11 cellular contexts compared by ENCODE assay signal in genomic region chr14:106491851-106492250, GRCh38.
A peak's percentile ranks its signal among the peaks of the same experiment; 100 is the strongest.
DNase-seq lines count a peak whose midpoint lies in the region; ATAC-seq and TF ChIP-seq lines count a peak whose summit lies in the region.
"Had no signal": no experiment of that assay in that cellular context is flagged by ENCODE, and none has a peak within 500 bp of the region (broad histone marks: within the 10 kb centered on the region; RNA-seq: fewer than 3 reads in every experiment).

No MANE protein-coding gene starts in this region.

- peaks cover 2% of the 10 kb centered on the region for H3K9me3 Mint-ChIP-seq in activated naive CD4-positive, alpha-beta T cell treated with anti-CD3 and anti-CD28 coated beads, Interleukin-2, amount 10 ng/mL, durations not matched to agents 7 days and 5 days

- H3K36me3 ChIP-seq in transverse colon: no peaks in the 10 kb centered on the region
- H3K36me3 ChIP-seq: stomach had no signal

- no peaks in the 10 kb centered on the region for H3K27me3 ChIP-seq in transverse colon
- H3K27me3 ChIP-seq: stomach had no signal

- CTCF ChIA-PET in activated naive CD4-positive, alpha-beta T cell treated with anti-CD3 and anti-CD28 coated beads, Interleukin-2, amount 10 ng/mL, durations not matched to agents 7 days and 5 days (lab: Charles Lee): interaction anchor here (1.0 to 4.9 kb wide), 6 partner anchors 12 to 75 kb away, joined by 3 to 23 read pairs (median 6); no protein-coding TSS in a partner anchor

- TF ChIP-seq CTCF in LNCAP (IDR thresholded peaks at IDR 0.05) (peak; percentile 66), transverse colon (IDR thresholded peaks at IDR 0.05) (peak in 2 of 5 experiments; percentile 17 to 20)

- no peak for TF ChIP-seq POLR2A in transverse colon (IDR thresholded peaks at IDR 0.05)

- peaks cover 11% of the 10 kb centered on the region for H3K4me1 Mint-ChIP-seq in activated naive CD4-positive, alpha-beta T cell treated with anti-CD3 and anti-CD28 coated beads, Interleukin-2, amount 10 ng/mL, durations not matched to agents 7 days and 5 days

- H3K4me3 Mint-ChIP-seq in activated naive CD4-positive, alpha-beta T cell treated with anti-CD3 and anti-CD28 coated beads, Interleukin-2, amount 10 ng/mL, durations not matched to agents 7 days and 5 days: no peak overlapping the region

- in situ Hi-C loops in transverse colon (cut with MboI; ENCODE audit: low pct_ligation_motif_present in 1 of 4, low pct_unique_long_range_greater_than_20kb in 1 of 4, low sequenced_read_pairs in 3 of 4): no loop called here

- H3K27ac Mint-ChIP-seq in activated naive CD4-positive, alpha-beta T cell treated with anti-CD3 and anti-CD28 coated beads, Interleukin-2, amount 10 ng/mL, durations not matched to agents 7 days and 5 days: no peak overlapping the region

- DNase-seq in stimulated activated CD4-positive, alpha-beta T cell treated with anti-CD3 and anti-CD28 coated beads, Interleukin-15, amount 100 ng/mL, for 24 hours: peak; percentile 56
- DNase-seq in stimulated activated CD4-positive, alpha-beta T cell treated with anti-CD3 and anti-CD28 coated beads, Interleukin-2, amount 100 ng/mL, for 48 hours: no peak
- peak; percentile 44 for DNase-seq in activated naive CD4-positive, alpha-beta T cell treated with anti-CD3 and anti-CD28 coated beads, Interleukin-2, amount 10 ng/mL, durations not matched to agents 7 days and 5 days
- peak; percentile 25 for DNase-seq in transverse colon
- no peak for DNase-seq in T-helper 2 cell
- DNase-seq in NOMO-1 (lab: John Stamatoyannopoulos, UW; ENCODE audit: unreplicated experiment in 2 of 2): no peak
- DNase-seq: GOT3, stomach had no signal

- no peak overlapping the region for H3K4me3 ChIP-seq in transverse colon
- H3K4me3 ChIP-seq: stomach had no signal

- no peak for ATAC-seq in GM21529 (IDR thresholded peaks at IDR 0.05; ENCODE audit: unreplicated experiment)

- no peak overlapping the region for H3K27ac ChIP-seq in transverse colon
- H3K27ac ChIP-seq: HL-60, stomach had no signal

- WGBS in transverse colon (ENCODE audit: low coverage in 1 of 2), 2 donors: 72 to 76% methylated on average over 5 to 9 of the region's 9 CpGs

- no peaks in the 10 kb centered on the region for H3K36me3 Mint-ChIP-seq in activated naive CD4-positive, alpha-beta T cell treated with anti-CD3 and anti-CD28 coated beads, Interleukin-2, amount 10 ng/mL, durations not matched to agents 7 days and 5 days

- TF ChIP-seq EP300 in transverse colon (IDR thresholded peaks at IDR 0.05; ENCODE audit: low read depth): no peak

- intact Hi-C loops in transverse colon (cut with DNase I; ENCODE audit: low total_unique reads): no loop called here

- H3K4me1 ChIP-seq in transverse colon: no peaks in the 10 kb centered on the region
- H3K4me1 ChIP-seq: stomach had no signal

- peaks cover 3% of the 10 kb centered on the region for H3K27me3 Mint-ChIP-seq in activated naive CD4-positive, alpha-beta T cell treated with anti-CD3 and anti-CD28 coated beads, Interleukin-2, amount 10 ng/mL, durations not matched to agents 7 days and 5 days

- H3K9me3 ChIP-seq in transverse colon: no peaks in the 10 kb centered on the region

Comparison
In these comparisons a context has a peak if more than half of its experiments do, and no peak if none do; other contexts are left out.
1. DNase-seq: peak in stimulated activated CD4-positive, alpha-beta T cell treated with anti-CD3 and anti-CD28 coated beads, Interleukin-15, amount 100 ng/mL, for 24 hours (single experiment), activated naive CD4-positive, alpha-beta T cell treated with anti-CD3 and anti-CD28 coated beads, Interleukin-2, amount 10 ng/mL, durations not matched to agents 7 days and 5 days (single experiment) and transverse colon (single experiment); none in stimulated activated CD4-positive, alpha-beta T cell treated with anti-CD3 and anti-CD28 coated beads, Interleukin-2, amount 100 ng/mL, for 48 hours (0 of 2), T-helper 2 cell (0 of 5) and NOMO-1 (0 of 2).